8 cellular contexts compared by ENCODE assay signal in genomic region chr17:37643829-37644228, GRCh38. TPM values are rescaled to one million over a fixed set of nuclear protein-coding genes. Genes with fewer than 3 reads are reported as not detected.
DNase-seq lines count a peak whose midpoint lies in the region; ATAC-seq, FAIRE-seq and TF ChIP-seq lines count a peak whose summit lies in the region.

No MANE protein-coding gene starts in this region.

- H3K4me2 ChIP-seq in keratinocyte (ENCODE audit: control insufficient read depth, extremely low read depth, insufficient read depth, low read depth, low read length): peak overlapping the region; percentile 87

- H3K36me3 Mint-ChIP-seq in T-helper 2 cell treated with Interferon-gamma antibody and Interleukin-4, amounts not matched to agents 5 μg/mL and 100 μg/mL, for 36 hours (ENCODE audit: low read depth): peaks cover 16% of the 10 kb centered on the region
- H3K36me3 Mint-ChIP-seq in activated naive CD4-positive, alpha-beta T cell treated with anti-CD3 and anti-CD28 coated beads, Interleukin-2, amount 50 U/mL, for 72 hours: peaks cover 18 to 20% of the 10 kb centered on the region in 2 donors

- peaks cover 45% of the 10 kb centered on the region for H3K27me3 Mint-ChIP-seq in T-helper 2 cell treated with Interferon-gamma antibody and Interleukin-4, amounts not matched to agents 5 μg/mL and 100 μg/mL, for 36 hours (ENCODE audit: low read depth)

- H3K9me3 Mint-ChIP-seq in T-helper 2 cell treated with Interferon-gamma antibody and Interleukin-4, amounts not matched to agents 5 μg/mL and 100 μg/mL, for 36 hours: no peaks in the 10 kb centered on the region
- no peaks in the 10 kb centered on the region for H3K9me3 Mint-ChIP-seq in activated naive CD4-positive, alpha-beta T cell treated with anti-CD3 and anti-CD28 coated beads, Interleukin-2, amount 50 U/mL, for 72 hours

- H2AFZ ChIP-seq in keratinocyte (ENCODE audit: control insufficient read depth, low read length): peak overlapping the region; percentile 78

- H3K9me3 ChIP-seq in keratinocyte (ENCODE audit: control insufficient read depth, low read depth, low read length) (no peaks in the 10 kb centered on the region), testis (no peaks in the 10 kb centered on the region)

- dilution Hi-C loops in keratinocyte (cut with MboI; ENCODE audit: extremely low pct_ligation_motif_present, low sequenced_read_pairs): no loop called here

- FAIRE-seq in keratinocyte (lab: Jason Lieb, UNC) (no peak), frontal cortex (lab: Jason Lieb, UNC) (no peak)

- no peak overlapping the region for H3K27ac Mint-ChIP-seq in T-helper 2 cell treated with Interferon-gamma antibody and Interleukin-4, amounts not matched to agents 5 μg/mL and 100 μg/mL, for 36 hours
- peak overlapping the region; percentile 95 to 97 for H3K27ac Mint-ChIP-seq in activated naive CD4-positive, alpha-beta T cell treated with anti-CD3 and anti-CD28 coated beads, Interleukin-2, amount 50 U/mL, for 72 hours

- H3K4me3 ChIP-seq in keratinocyte (ENCODE audit: control insufficient read depth in 2 of 3, extremely low read depth in 1 of 3, insufficient read depth in 2 of 3, low read depth in 1 of 3, low read length in 3 of 3) (peak overlapping the region; percentile 69 to 79 (median 72)), testis (peak overlapping the region; percentile 71 to 74)

- H3K4me1 Mint-ChIP-seq in T-helper 2 cell treated with Interferon-gamma antibody and Interleukin-4, amounts not matched to agents 5 μg/mL and 100 μg/mL, for 36 hours (ENCODE audit: low read depth): peaks cover 26% of the 10 kb centered on the region

- H3K27ac ChIP-seq in keratinocyte (ENCODE audit: control insufficient read depth, insufficient read depth, low read length) (peak overlapping the region; percentile 93), testis (peak overlapping the region; percentile 84 to 86)

- ATAC-seq in activated naive CD4-positive, alpha-beta T cell treated with anti-CD3 and anti-CD28 coated beads, Interleukin-2, amount 50 U/mL, for 72 hours: no peak
- no peak for ATAC-seq in HG02938 (IDR thresholded peaks at IDR 0.05; ENCODE audit: unreplicated experiment)

- no peaks in the 10 kb centered on the region for H4K20me1 ChIP-seq in keratinocyte (ENCODE audit: control insufficient read depth, extremely low read depth, insufficient read depth, low read length)

- H3K9me1 ChIP-seq in keratinocyte (ENCODE audit: control insufficient read depth, extremely low read depth, insufficient read depth, low read length): no peaks in the 10 kb centered on the region

- intact Hi-C loops in testis (cut with DNase I; ENCODE audit: low total_unique reads): no loop called here

- H3K9ac ChIP-seq in keratinocyte (ENCODE audit: control insufficient read depth, extremely low read depth, insufficient read depth, low read length): peak overlapping the region; percentile 97

- H3K36me3 ChIP-seq in keratinocyte (ENCODE audit: control insufficient read depth in 2 of 2, extremely low read depth in 1 of 2, insufficient read depth in 2 of 2, low read length in 2 of 2) (peaks cover 4% of the 10 kb centered on the region in 2 experiments), testis (ENCODE audit: low read depth, missing control alignments) (no peaks in the 10 kb centered on the region)

- H3K27me3 ChIP-seq in keratinocyte (ENCODE audit: control insufficient read depth, extremely low read depth, insufficient read depth, low read length) (no peaks in the 10 kb centered on the region), testis (no peaks in the 10 kb centered on the region)

- peaks cover 18% of the 10 kb centered on the region for H3K4me1 ChIP-seq in keratinocyte (ENCODE audit: control insufficient read depth, extremely low read depth, insufficient read depth, low read length)
- H3K4me1 ChIP-seq in testis: peaks cover 8% of the 10 kb centered on the region

- 1 to 2% methylated on average over 3 of the region's 3 CpGs for WGBS in testis, 2 donors

- no peak for DNase-seq in T-helper 2 cell treated with Interferon-gamma antibody and Interleukin-4, amounts not matched to agents 5 μg/mL and 100 μg/mL, for 36 hours (ENCODE audit: low spot score)
- DNase-seq in T-helper 2 cell: no peak
- DNase-seq in activated naive CD4-positive, alpha-beta T cell treated with anti-CD3 and anti-CD28 coated beads, Interleukin-2, amount 50 U/mL, for 72 hours (ENCODE audit: low spot score in 2 of 2): no peak
- no peak for DNase-seq in keratinocyte (ENCODE audit: low read depth, low spot score)
- no peak for DNase-seq in testis
- no peak for DNase-seq in AG08396 (ENCODE audit: low spot score)
- DNase-seq in frontal cortex (ENCODE audit: low spot score in 2 of 2): no peak

- TF ChIP-seq POLR2A in testis (IDR thresholded peaks at IDR 0.05): no peak

- H3K79me2 ChIP-seq in keratinocyte (ENCODE audit: control insufficient read depth, insufficient read depth, low read length): peaks cover 32% of the 10 kb centered on the region

- peak overlapping the region; percentile 94 for H3K4me3 Mint-ChIP-seq in T-helper 2 cell treated with Interferon-gamma antibody and Interleukin-4, amounts not matched to agents 5 μg/mL and 100 μg/mL, for 36 hours

- no peak for TF ChIP-seq CTCF in keratinocyte (optimal IDR thresholded peaks at IDR 0.05 in 1 of 3, IDR thresholded peaks at IDR 0.05 in 1 of 3, conservative IDR thresholded peaks at IDR 0.05 in 1 of 3; ENCODE audit: extremely low read depth in 1 of 3, insufficient read depth in 2 of 3, low read length in 3 of 3)
- TF ChIP-seq CTCF in testis (IDR thresholded peaks at IDR 0.05): no peak

RNA-seq across cellular contexts. Expression of gene DDX52, which starts 0.6 kb away (rescaled TPM):
- 10 to 100 TPM; 25.0 to 45.2 TPM for total RNA-seq in activated naive CD4-positive, alpha-beta T cell treated with anti-CD3 and anti-CD28 coated beads, Interleukin-2, amount 50 U/mL, for 72 hours
- 10.3 to 22.4 TPM (median 21.8 TPM) in 3 replicates for polyA plus RNA-seq in keratinocyte
- 21.9 TPM for polyA plus RNA-seq in keratinocyte (2011; ENCODE audit: low read depth)
- polyA plus RNA-seq in keratinocyte (2011; cell fraction: cytosol; rRNA removed): 10.5 and 21.9 TPM in 2 replicates
- polyA plus RNA-seq in keratinocyte (2011; cell fraction: nucleus; rRNA removed): 26.3 and 34.6 TPM in 2 replicates
- 14.7 and 16.9 TPM in 2 replicates for polyA plus RNA-seq in keratinocyte (2012; ENCODE audit: low replicate concordance)
- 3.2 to 23.0 TPM (median 8.3 TPM) in 3 replicates for polyA minus RNA-seq in keratinocyte
- polyA minus RNA-seq in keratinocyte (2011; cell fraction: cytosol; rRNA and poly(A)+ RNA removed): 8.2 TPM
- 11.7 and 28.5 TPM in 2 replicates for polyA minus RNA-seq in keratinocyte (2011; cell fraction: nucleus; rRNA and poly(A)+ RNA removed)
- 10 to 100 TPM; 25.5 to 31.7 TPM for total RNA-seq in testis
- 14.0 TPM for polyA plus RNA-seq in testis (ENCODE audit: insufficient read depth, low read depth, low replicate concordance)
- total RNA-seq in frontal cortex: 35.9 TPM

RNA-seq across cellular contexts. Expression of gene SYNRG, which starts 34.6 kb away (rescaled TPM):
- 10 to 100 TPM; 53.3 to 76.5 TPM for total RNA-seq in activated naive CD4-positive, alpha-beta T cell treated with anti-CD3 and anti-CD28 coated beads, Interleukin-2, amount 50 U/mL, for 72 hours
- 8.9 to 9.2 TPM (median 9.1 TPM) in 3 replicates for polyA plus RNA-seq in keratinocyte
- polyA plus RNA-seq in keratinocyte (2011; ENCODE audit: low read depth): 27.9 TPM
- 4.1 and 7.5 TPM in 2 replicates for polyA plus RNA-seq in keratinocyte (2011; cell fraction: cytosol; rRNA removed)
- polyA plus RNA-seq in keratinocyte (2011; cell fraction: nucleus; rRNA removed): 17.5 and 20.9 TPM in 2 replicates
- polyA plus RNA-seq in keratinocyte (2012; ENCODE audit: low replicate concordance): 10.2 and 11.2 TPM in 2 replicates
- 22.3 to 38.2 TPM (median 24.6 TPM) in 3 replicates for polyA minus RNA-seq in keratinocyte
- polyA minus RNA-seq in keratinocyte (2011; cell fraction: cytosol; rRNA and poly(A)+ RNA removed): 5.6 TPM
- polyA minus RNA-seq in keratinocyte (2011; cell fraction: nucleus; rRNA and poly(A)+ RNA removed): 21.8 and 39.9 TPM in 2 replicates
- total RNA-seq in testis: 10 to 100 TPM; 50.1 to 54.6 TPM
- polyA plus RNA-seq in testis (ENCODE audit: insufficient read depth, low read depth, low replicate concordance): 72.2 TPM
- 24.9 TPM for total RNA-seq in frontal cortex
